1 cellular context compared by ENCODE assay signal in genomic region chr19:42386974-42387707, GRCh38.
TF ChIP-seq lines count a peak whose summit lies in the region.

No MANE protein-coding gene starts in this region.

TF ChIP-seq in K562, 482 proteins besides CTCF, POLR2A, EP300 and RAD21 (continued from another document and continues in another):
- TF ChIP-seq NONO (IDR thresholded peaks at IDR 0.05; ENCODE audit: low read depth in 2 of 2, low read length in 1 of 2) (0 out of 4 replicates have a peak, but pooled peaks of 1 of the 2 experiments have one; percentile 41), ZNF584 (CRISPR knock-in tag; IDR thresholded peaks at IDR 0.05; ENCODE audit: low read depth) (no peak), CXXC5 (CRISPR knock-in tag; IDR thresholded peaks at IDR 0.05) (peak; percentile 59; the same call in 1 of the 2 replicates), TAF1 (IDR thresholded peaks at IDR 0.05; ENCODE audit: control insufficient read depth, extremely low read depth, insufficient read depth, low read length, severe bottlenecking) (no peak), ARNT (IDR thresholded peaks at IDR 0.05) (no peak), MAX (CRISPR knock-in tag; IDR thresholded peaks at IDR 0.05) (peak; percentile 42; the same call in 1 of the 2 replicates), VEZF1 (CRISPR knock-in tag; IDR thresholded peaks at IDR 0.05) (peak; percentile 42; the same call in 1 of the 2 replicates), ZBTB40 (IDR thresholded peaks at IDR 0.05) (0 out of 2 replicates have a peak, but pooled peaks have one; percentile 31), ZBTB40 (CRISPR knock-in tag; IDR thresholded peaks at IDR 0.05) (no peak), SPI1 (IDR thresholded peaks at IDR 0.05; ENCODE audit: borderline replicate concordance, low read depth, low read length) (peak; percentile 28; the same call in 1 of the 2 replicates), NCOA6 (IDR thresholded peaks at IDR 0.05) (peak; percentile 95), ZFPM2 (CRISPR knock-in tag; IDR thresholded peaks at IDR 0.05) (no peak), TEAD1 (CRISPR knock-in tag; IDR thresholded peaks at IDR 0.05) (0 out of 4 replicates have a peak, but pooled peaks of 1 of the 2 experiments have one; percentile 20), ATF7 (IDR thresholded peaks at IDR 0.05) (0 out of 2 replicates have a peak, but pooled peaks have one; percentile 62), POU5F1 (IDR thresholded peaks at IDR 0.05; ENCODE audit: borderline replicate concordance, low read depth, low read length, partially characterized antibody) (no peak), MYC (IDR thresholded peaks at IDR 0.05; ENCODE audit: low read depth, low read length) (0 out of 2 replicates have a peak, but pooled peaks have one; percentile 10), MYC (CRISPR knock-in tag; IDR thresholded peaks at IDR 0.05; ENCODE audit: borderline replicate concordance, low read depth) (no peak), KAT7 (CRISPR knock-in tag; IDR thresholded peaks at IDR 0.05; ENCODE audit: borderline replicate concordance) (0 out of 2 replicates have a peak, but pooled peaks have one; percentile 38), ZBTB8A (IDR thresholded peaks at IDR 0.05; ENCODE audit: partially characterized antibody) (no peak), NFIC (IDR thresholded peaks at IDR 0.05) (peak; percentile 83), ARID4B (CRISPR knock-in tag; IDR thresholded peaks at IDR 0.05) (0 out of 2 replicates have a peak, but pooled peaks have one; percentile 29), RFX1 (IDR thresholded peaks at IDR 0.05) (no peak), CBX5 (IDR thresholded peaks at IDR 0.05; ENCODE audit: borderline replicate concordance, low read depth) (no peak), HMGN3 (IDR thresholded peaks at IDR 0.05; ENCODE audit: borderline replicate concordance, extremely low read depth, insufficient read length, low read depth, low read length) (peak; percentile 21), NFXL1 (CRISPR knock-in tag; IDR thresholded peaks at IDR 0.05) (no peak), HDAC3 (IDR thresholded peaks at IDR 0.05; ENCODE audit: borderline replicate concordance, partially characterized antibody) (no peak), KDM2B (CRISPR knock-in tag; IDR thresholded peaks at IDR 0.05) (0 out of 2 replicates have a peak, but pooled peaks have one; percentile 77), PCBP1 (IDR thresholded peaks at IDR 0.05; ENCODE audit: low read depth, low read length, poor library complexity, severe bottlenecking) (no peak), POLR2G (IDR thresholded peaks at IDR 0.05; ENCODE audit: low read depth, low read length) (peak; percentile 69), CEBPZ (IDR thresholded peaks at IDR 0.05; ENCODE audit: borderline replicate concordance, low read depth, low read length) (no peak), SMAD4 (CRISPR knock-in tag; conservative IDR thresholded peaks at IDR 0.05) (0 out of 2 replicates have a peak, but pooled peaks have one; percentile 25), THAP12 (CRISPR knock-in tag; IDR thresholded peaks at IDR 0.05) (peak; percentile 67; the same call in 1 of the 2 replicates), CTBP1 (IDR thresholded peaks at IDR 0.05; ENCODE audit: borderline replicate concordance) (peak; percentile 90), ZNF133 (CRISPR knock-in tag; IDR thresholded peaks at IDR 0.05) (no peak), NR2C1 (IDR thresholded peaks at IDR 0.05) (no peak), NR2C1 (tag; IDR thresholded peaks at IDR 0.05) (no peak), HNRNPL (IDR thresholded peaks at IDR 0.05; ENCODE audit: low read depth, low read length) (peak; percentile 51; the same call in 1 of the 2 replicates), MTA3 (IDR thresholded peaks at IDR 0.05; ENCODE audit: borderline replicate concordance) (peak; percentile 59; the same call in 1 of the 2 replicates), LCOR (CRISPR knock-in tag; IDR thresholded peaks at IDR 0.05) (peak; percentile 26; the same call in 1 of the 2 replicates), HNRNPLL (IDR thresholded peaks at IDR 0.05; ENCODE audit: low read depth, low read length, poor library complexity, severe bottlenecking) (peak; percentile 59), PHF8 (IDR thresholded peaks at IDR 0.05; ENCODE audit: borderline replicate concordance, low read length) (peak; percentile 22; the same call in 1 of the 2 replicates)
